In genomic region chr14:104296388-104297312, GRCh38 we compare ENCODE assay signal across 13 cellular contexts.
DNase-seq lines count a peak whose midpoint lies in the region; ATAC-seq and TF ChIP-seq lines count a peak whose summit lies in the region.
"Had no signal": no experiment of that assay in that cellular context is flagged by ENCODE, and none has a peak within 500 bp of the region (broad histone marks: within the 10 kb centered on the region; RNA-seq: fewer than 3 reads in every experiment).

No MANE protein-coding gene starts in this region.

- H3K9me3 ChIP-seq in BE2C (no peaks in the 10 kb centered on the region), mucosa of descending colon (no peaks in the 10 kb centered on the region)

- intact Hi-C loops in mucosa of descending colon (cut with DNase I, micrococcal nuclease) = no loop called here

- H3K36me3 ChIP-seq in BE2C (no peaks in the 10 kb centered on the region), mucosa of descending colon (ENCODE audit: low read depth) (no peaks in the 10 kb centered on the region)

- ATAC-seq in mucosa of descending colon (no peak), GM21423 (IDR thresholded peaks at IDR 0.05; ENCODE audit: unreplicated experiment) (no peak), HG03565 (IDR thresholded peaks at IDR 0.05; ENCODE audit: unreplicated experiment) (no peak), HG03196 (IDR thresholded peaks at IDR 0.05; ENCODE audit: unreplicated experiment) (no peak)
- ATAC-seq: activated CD8-positive, alpha-beta T cell treated with anti-CD3 and anti-CD28 coated beads for 36 hours; stimulated activated naive CD8-positive, alpha-beta T cell treated with anti-CD3 and anti-CD28 coated beads, Interleukin-15, amount 100 ng/mL, for 72 hours had no signal

- H3K4me3 ChIP-seq in BE2C (ENCODE audit: low read depth, low read length) (no peak overlapping the region), fibroblast of pulmonary artery (replicated peaks; ENCODE audit: low read depth, low read length) (no peak overlapping the region), mucosa of descending colon (no peak overlapping the region)

- H3K4me1 ChIP-seq in BE2C = peaks cover 62% of the 10 kb centered on the region
- peaks cover 13% of the 10 kb centered on the region for H3K4me1 ChIP-seq in mucosa of descending colon (ENCODE audit: low read depth)

- H3K27me3 ChIP-seq in BE2C = no peaks in the 10 kb centered on the region

- DNase-seq in BE2C (peak; percentile 91), NCI-H82 treated with DMSO at 0.1 percent for 48 hours (lab: John Stamatoyannopoulos, UW; ENCODE audit: unreplicated experiment) (peak; percentile 84), fibroblast of pulmonary artery (ENCODE audit: low read depth) (peak; percentile 6), mucosa of descending colon (peak in 2 of 3 donors; percentile 20 to 34), GOT3 (lab: John Stamatoyannopoulos, UW) (no peak)
- DNase-seq: activated CD8-positive, alpha-beta T cell treated with anti-CD3 and anti-CD28 coated beads for 36 hours; cortex of kidney; KBM-7; NCI-H1048; stimulated activated naive CD8-positive, alpha-beta T cell treated with anti-CD3 and anti-CD28 coated beads, Interleukin-15, amount 100 ng/mL, for 72 hours had no signal

- TF ChIP-seq CTCF in BE2C (IDR thresholded peaks at IDR 0.05; ENCODE audit: low read depth, low read length) (no peak), fibroblast of pulmonary artery (IDR thresholded peaks at IDR 0.05; ENCODE audit: low read length, missing control alignments) (no peak), mucosa of descending colon (IDR thresholded peaks at IDR 0.05) (no peak)
